ENCODE assay signal across 1 cellular context in genomic region chr2:60858897-60859311, GRCh38.
A peak's percentile ranks its signal among the peaks of the same experiment; 100 is the strongest.
TF ChIP-seq lines count a peak whose summit lies in the region.

No MANE protein-coding gene starts in this region.

TF ChIP-seq in HepG2, 621 proteins besides CTCF, POLR2A, EP300 and RAD21 (continued from another document):
- TF ChIP-seq KIAA2018 (CRISPR knock-in tag; IDR thresholded peaks at IDR 0.05; ENCODE audit: borderline replicate concordance) (no peak), STAG1 (CRISPR knock-in tag; IDR thresholded peaks at IDR 0.05) (no peak), ATF5 (CRISPR knock-in tag; IDR thresholded peaks at IDR 0.05; ENCODE audit: low read depth) (no peak), ATAD3A (CRISPR knock-in tag; IDR thresholded peaks at IDR 0.05) (no peak), ZNF343 (CRISPR knock-in tag; IDR thresholded peaks at IDR 0.05) (no peak), RNF2 (conservative IDR thresholded peaks at IDR 0.05; ENCODE audit: low read depth) (0 out of 2 replicates have a peak, but pooled peaks have one; percentile 26), FOXC1 (CRISPR knock-in tag; IDR thresholded peaks at IDR 0.05; ENCODE audit: borderline replicate concordance) (0 out of 2 replicates have a peak, but pooled peaks have one; percentile 35), TSC22D2 (CRISPR knock-in tag; IDR thresholded peaks at IDR 0.05; ENCODE audit: borderline replicate concordance) (no peak), ZNF678 (CRISPR knock-in tag; IDR thresholded peaks at IDR 0.05) (no peak), ZFP82 (CRISPR knock-in tag; IDR thresholded peaks at IDR 0.05; ENCODE audit: borderline replicate concordance) (no peak), ZNF629 (CRISPR knock-in tag; conservative IDR thresholded peaks at IDR 0.05) (0 out of 2 replicates have a peak, but pooled peaks have one; percentile 29), NCOR1 (IDR thresholded peaks at IDR 0.05; ENCODE audit: borderline replicate concordance, low read length) (peak; percentile 63; the same call in 1 of the 2 replicates), NR2F6 (IDR thresholded peaks at IDR 0.05) (no peak), NR2F6 (CRISPR knock-in tag; IDR thresholded peaks at IDR 0.05) (no peak), POGZ (CRISPR knock-in tag; IDR thresholded peaks at IDR 0.05) (peak; percentile 87), ZNF362 (CRISPR knock-in tag; IDR thresholded peaks at IDR 0.05; ENCODE audit: borderline replicate concordance) (no peak), ZMYM4 (CRISPR knock-in tag; IDR thresholded peaks at IDR 0.05) (peak; percentile 89), ARHGAP35 (CRISPR knock-in tag; IDR thresholded peaks at IDR 0.05; ENCODE audit: borderline replicate concordance) (no peak), ZNF570 (CRISPR knock-in tag; IDR thresholded peaks at IDR 0.05; ENCODE audit: borderline replicate concordance) (no peak), ASH2L (IDR thresholded peaks at IDR 0.05; ENCODE audit: insufficient read length, low read depth, low read length) (no peak), ZSCAN30 (CRISPR knock-in tag; IDR thresholded peaks at IDR 0.05) (no peak), MAX (IDR thresholded peaks at IDR 0.05) (peak; percentile 59; the same call in 1 of the 2 replicates), HOMEZ (CRISPR knock-in tag; IDR thresholded peaks at IDR 0.05; ENCODE audit: low read depth) (peak; percentile 66; the same call in 1 of the 2 replicates), SKI (IDR thresholded peaks at IDR 0.05; ENCODE audit: partially characterized antibody) (no peak), ARID4A (CRISPR knock-in tag; IDR thresholded peaks at IDR 0.05; ENCODE audit: borderline replicate concordance) (no peak), SP4 (CRISPR knock-in tag; IDR thresholded peaks at IDR 0.05) (no peak), GTF3A (CRISPR knock-in tag; conservative IDR thresholded peaks at IDR 0.05) (no peak), JARID2 (CRISPR knock-in tag; IDR thresholded peaks at IDR 0.05; ENCODE audit: insufficient replicate concordance) (no peak), MYNN (CRISPR knock-in tag; IDR thresholded peaks at IDR 0.05; ENCODE audit: low read depth) (no peak), ZFY (CRISPR knock-in tag; IDR thresholded peaks at IDR 0.05) (peak; percentile 50), ZNF18 (CRISPR knock-in tag; IDR thresholded peaks at IDR 0.05; ENCODE audit: insufficient replicate concordance) (no peak), RAD51 (IDR thresholded peaks at IDR 0.05; ENCODE audit: borderline replicate concordance) (peak; percentile 82), ZNF775 (CRISPR knock-in tag; IDR thresholded peaks at IDR 0.05; ENCODE audit: borderline replicate concordance) (no peak), ZNF275 (CRISPR knock-in tag; IDR thresholded peaks at IDR 0.05; ENCODE audit: borderline replicate concordance) (no peak), FOXJ3 (CRISPR knock-in tag; IDR thresholded peaks at IDR 0.05; ENCODE audit: borderline replicate concordance) (no peak), ZNF720 (CRISPR knock-in tag; IDR thresholded peaks at IDR 0.05) (no peak), THAP7 (CRISPR knock-in tag; IDR thresholded peaks at IDR 0.05) (no peak)
